29 cellular contexts compared by ENCODE assay signal in genomic region chr6:39920147-39920546, GRCh38. TPM values are rescaled to one million over a fixed set of nuclear protein-coding genes. Genes with fewer than 3 reads are reported as not detected.
"Had no signal": no experiment of that assay in that cellular context is flagged by ENCODE, and none has a peak within 500 bp of the region (broad histone marks: within the 10 kb centered on the region; RNA-seq: fewer than 3 reads in every experiment).

No MANE protein-coding gene starts in this region.

- FAIRE-seq: K562, TTC549 had no signal

- H3K4me1 ChIP-seq: SJCRH30 had no signal

- H3K9me3 ChIP-seq: SJCRH30 had no signal

- H3K4me3 Mint-ChIP-seq: activated CD4-positive, alpha-beta T cell treated with anti-CD3 and anti-CD28 coated beads, Interleukin-2, amount 10 ng/mL, durations not matched to agents 24 days and 14 days; activated CD8-positive, alpha-beta T cell treated with anti-CD3 and anti-CD28 coated beads, Interleukin-2, amount 10 ng/mL, durations not matched to agents 7 days and 5 days; activated naive CD8-positive, alpha-beta T cell treated with anti-CD3 and anti-CD28 coated beads for 36 hours; T-helper 1 cell treated with Interleukin-12 subunit alpha and Interleukin-12 subunit beta and Interleukin-4 antibody, amounts not matched to agents 30 μg/mL and 1 μg/mL, for 36 hours; T-helper 2 cell treated with Interferon-gamma antibody and Interleukin-4, amounts not matched to agents 5 μg/mL and 100 μg/mL, for 36 hours had no signal

- H3K27ac ChIP-seq: cardiac muscle cell, SJCRH30, SK-N-MC had no signal

- ATAC-seq: activated CD8-positive, alpha-beta T cell treated with anti-CD3 and anti-CD28 coated beads, Interleukin-2, amount 10 ng/mL, durations not matched to agents 7 days and 5 days; K562; Panc1 had no signal

- H3K36me3 ChIP-seq: SJCRH30 had no signal

- H3K27me3 ChIP-seq: cardiac muscle cell, SJCRH30 had no signal

- DNase-seq: activated CD4-positive, alpha-beta T cell treated with anti-CD3 and anti-CD28 coated beads, Interleukin-2, amount 10 ng/mL, durations not matched to agents 24 days and 14 days; activated CD4-positive, alpha-beta T cell treated with anti-CD3 and anti-CD28 coated beads, Interleukin-2, amount 50 U/mL, for 48 hours; activated CD8-positive, alpha-beta memory T cell treated with anti-CD3 and anti-CD28 coated beads, Interleukin-2, amount 50 U/mL, for 4 hours; activated CD8-positive, alpha-beta T cell treated with anti-CD3 and anti-CD28 coated beads, Interleukin-2, amount 10 ng/mL, durations not matched to agents 7 days and 5 days; activated effector memory CD4-positive, alpha-beta T cell treated with anti-CD3 and anti-CD28 coated beads, Interleukin-2, amount 50 U/mL, for 16 hours; activated naive CD4-positive, alpha-beta T cell; activated naive CD4-positive, alpha-beta T cell treated with anti-CD3 and anti-CD28 coated beads, Interleukin-2, amount 50 U/mL, for 16 hours; activated naive CD8-positive, alpha-beta T cell treated with anti-CD3 and anti-CD28 coated beads for 36 hours; activated T-cell treated with anti-CD3 and anti-CD28 coated beads for 4 hours; activated T-cell treated with anti-CD3 and anti-CD28 coated beads, Interleukin-2, amount 50 U/mL, for 48 hours; amniotic stem cell; aorta; IMR-90; NCI-H1048; NCI-H1105 treated with DMSO at 0.1 percent for 48 hours; NCI-H1436 treated with DMSO at 0.1 percent for 48 hours; NCI-H1694 treated with DMSO at 0.1 percent for 48 hours; NCI-H2029; NCI-H524; NCI-H69; SHP77; SJCRH30 had no signal

- H3K27ac Mint-ChIP-seq: activated CD4-positive, alpha-beta T cell treated with anti-CD3 and anti-CD28 coated beads, Interleukin-2, amount 10 ng/mL, durations not matched to agents 24 days and 14 days; activated CD8-positive, alpha-beta T cell treated with anti-CD3 and anti-CD28 coated beads, Interleukin-2, amount 10 ng/mL, durations not matched to agents 7 days and 5 days; activated naive CD8-positive, alpha-beta T cell treated with anti-CD3 and anti-CD28 coated beads for 36 hours; T-helper 1 cell treated with Interleukin-12 subunit alpha and Interleukin-12 subunit beta and Interleukin-4 antibody, amounts not matched to agents 30 μg/mL and 1 μg/mL, for 36 hours; T-helper 2 cell treated with Interferon-gamma antibody and Interleukin-4, amounts not matched to agents 5 μg/mL and 100 μg/mL, for 36 hours had no signal

- H3K27me3 Mint-ChIP-seq: activated CD4-positive, alpha-beta T cell treated with anti-CD3 and anti-CD28 coated beads, Interleukin-2, amount 10 ng/mL, durations not matched to agents 24 days and 14 days; activated naive CD8-positive, alpha-beta T cell treated with anti-CD3 and anti-CD28 coated beads for 36 hours had no signal

- H3K9me3 Mint-ChIP-seq: activated CD4-positive, alpha-beta T cell treated with anti-CD3 and anti-CD28 coated beads, Interleukin-2, amount 10 ng/mL, durations not matched to agents 24 days and 14 days; activated naive CD8-positive, alpha-beta T cell treated with anti-CD3 and anti-CD28 coated beads for 36 hours; T-helper 1 cell treated with Interleukin-12 subunit alpha and Interleukin-12 subunit beta and Interleukin-4 antibody, amounts not matched to agents 30 μg/mL and 1 μg/mL, for 36 hours; T-helper 2 cell treated with Interferon-gamma antibody and Interleukin-4, amounts not matched to agents 5 μg/mL and 100 μg/mL, for 36 hours had no signal

- H3K4me3 ChIP-seq: cardiac muscle cell, K562, SJCRH30, SK-N-MC had no signal

- H3K4me1 Mint-ChIP-seq: activated CD4-positive, alpha-beta T cell treated with anti-CD3 and anti-CD28 coated beads, Interleukin-2, amount 10 ng/mL, durations not matched to agents 24 days and 14 days had no signal

RNA-seq across cellular contexts. Expression of gene MOCS1, which starts 14.1 kb away (rescaled TPM):
- total RNA-seq: activated CD8-positive, alpha-beta T cell treated with anti-CD3 and anti-CD28 coated beads, Interleukin-2, amount 10 ng/mL, durations not matched to agents 7 days and 5 days had no signal
